18 cellular contexts compared by ENCODE assay signal in genomic region chr11:104926771-104927470, GRCh38. TPM values are rescaled to one million over a fixed set of nuclear protein-coding genes. Genes with fewer than 3 reads are reported as not detected.
"Had no signal": no experiment of that assay in that cellular context is flagged by ENCODE, and none has a peak within 500 bp of the region (broad histone marks: within the 10 kb centered on the region; RNA-seq: fewer than 3 reads in every experiment).

No MANE protein-coding gene starts in this region.

- H3K36me3 ChIP-seq: left lung, pancreas, stomach, thoracic aorta had no signal

- H3K27ac Mint-ChIP-seq: activated CD4-positive, alpha-beta memory T cell treated with anti-CD3 and anti-CD28 coated beads, Interleukin-2, amount 10 ng/mL, durations not matched to agents 7 days and 5 days; activated CD4-positive, alpha-beta T cell treated with anti-CD3 and anti-CD28 coated beads for 36 hours; activated T-helper 1 cell treated with anti-CD3 and anti-CD28 coated beads, Interleukin-12 subunit alpha, Interleukin-12 subunit beta, Interleukin-2, Interleukin-4 antibody, amounts not matched to agents 30 ng/mL and 10 ng/mL and 1 ng/mL, durations not matched to agents 14 hours and 24 hours and 36 hours; dendritic cell treated with granulocyte-macrophage colony-stimulating factor and Interleukin-4, amounts not matched to agents 40 ng/mL and 50 ng/mL, for 4 days had no signal

- H3K9me3 ChIP-seq: pancreas had no signal

- H3K4me1 Mint-ChIP-seq: activated CD4-positive, alpha-beta T cell treated with anti-CD3 and anti-CD28 coated beads for 36 hours had no signal

- DNase-seq: activated CD4-positive, alpha-beta memory T cell treated with anti-CD3 and anti-CD28 coated beads, Interleukin-2, amount 10 ng/mL, durations not matched to agents 7 days and 5 days; activated CD4-positive, alpha-beta T cell treated with anti-CD3 and anti-CD28 coated beads for 36 hours; activated naive CD4-positive, alpha-beta T cell; hippocampal formation; stimulated activated CD4-positive, alpha-beta T cell treated with anti-CD3 and anti-CD28 coated beads, Interleukin-4, amount 100 ng/mL, for 4 hours; stomach; SW 1271 had no signal

- H3K4me3 ChIP-seq: left lung, pancreas, skin epidermis, stomach, thoracic aorta had no signal

- FAIRE-seq: islet of Langerhans, pancreas, urothelium cell line had no signal

- H3K4me1 ChIP-seq: left lung, pancreas, stomach had no signal

- H3K27me3 Mint-ChIP-seq: activated CD4-positive, alpha-beta memory T cell treated with anti-CD3 and anti-CD28 coated beads, Interleukin-2, amount 10 ng/mL, durations not matched to agents 7 days and 5 days; activated CD4-positive, alpha-beta T cell treated with anti-CD3 and anti-CD28 coated beads for 36 hours; central memory CD8-positive, alpha-beta T cell; dendritic cell treated with granulocyte-macrophage colony-stimulating factor and Interleukin-4, amounts not matched to agents 40 ng/mL and 50 ng/mL, for 4 days had no signal

- H3K4me3 Mint-ChIP-seq: activated CD4-positive, alpha-beta memory T cell treated with anti-CD3 and anti-CD28 coated beads, Interleukin-2, amount 10 ng/mL, durations not matched to agents 7 days and 5 days; activated CD4-positive, alpha-beta T cell treated with anti-CD3 and anti-CD28 coated beads for 36 hours; activated T-helper 1 cell treated with anti-CD3 and anti-CD28 coated beads, Interleukin-12 subunit alpha, Interleukin-12 subunit beta, Interleukin-2, Interleukin-4 antibody, amounts not matched to agents 30 ng/mL and 10 ng/mL and 1 ng/mL, durations not matched to agents 14 hours and 24 hours and 36 hours; central memory CD8-positive, alpha-beta T cell; dendritic cell treated with granulocyte-macrophage colony-stimulating factor and Interleukin-4, amounts not matched to agents 40 ng/mL and 50 ng/mL, for 4 days had no signal

- ATAC-seq: activated CD4-positive, alpha-beta T cell treated with anti-CD3 and anti-CD28 coated beads for 36 hours; left lung; pancreas had no signal

- H3K27ac ChIP-seq: left lung, pancreas, skin epidermis, stomach, thoracic aorta had no signal

- H3K27me3 ChIP-seq: left lung, pancreas, stomach had no signal

RNA-seq across cellular contexts. Expression of gene CASP12, which starts 28.7 kb away (rescaled TPM):
- total RNA-seq: activated CD4-positive, alpha-beta T cell treated with anti-CD3 and anti-CD28 coated beads for 36 hours; activated T-helper 1 cell treated with anti-CD3 and anti-CD28 coated beads, Interleukin-12 subunit alpha, Interleukin-12 subunit beta, Interleukin-2, Interleukin-4 antibody, amounts not matched to agents 30 ng/mL and 10 ng/mL and 1 ng/mL, durations not matched to agents 14 hours and 24 hours and 36 hours; renal cortical epithelial cell had no signal
- polyA plus RNA-seq: neural cell had no signal

RNA-seq across cellular contexts. Expression of gene CASP4, which starts 41.5 kb away (rescaled TPM):
- polyA plus RNA-seq: neural cell had no signal
